1 cellular context compared by ENCODE assay signal in genomic region chr18:77366725-77367641, GRCh38.
TF ChIP-seq lines count a peak whose summit lies in the region.

No MANE protein-coding gene starts in this region.

TF ChIP-seq in HepG2, 621 proteins besides CTCF, POLR2A, EP300 and RAD21 (continued from another document and continues in another):
- TF ChIP-seq NFE2 (CRISPR knock-in tag; IDR thresholded peaks at IDR 0.05), result no peak
- TF ChIP-seq, protein P1, sequence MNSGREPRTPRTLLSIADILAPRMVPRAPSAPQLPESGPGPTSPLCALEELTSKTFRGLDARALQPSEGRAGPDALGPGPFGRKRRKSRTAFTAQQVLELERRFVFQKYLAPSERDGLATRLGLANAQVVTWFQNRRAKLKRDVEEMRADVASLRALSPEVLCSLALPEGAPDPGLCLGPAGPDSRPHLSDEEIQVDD (CRISPR knock-in tag; IDR thresholded peaks at IDR 0.05; ENCODE audit: borderline replicate concordance), result no peak
- no peak for TF ChIP-seq TOE1 (CRISPR knock-in tag; IDR thresholded peaks at IDR 0.05)
- TF ChIP-seq SUZ12 (IDR thresholded peaks at IDR 0.05; ENCODE audit: low read depth, low read length), result no peak
- no peak for TF ChIP-seq ZBTB42 (CRISPR knock-in tag; IDR thresholded peaks at IDR 0.05)
- no peak for TF ChIP-seq MTA3 (CRISPR knock-in tag; IDR thresholded peaks at IDR 0.05)
- no peak for TF ChIP-seq ZNF879 (CRISPR knock-in tag; IDR thresholded peaks at IDR 0.05)
- TF ChIP-seq NFYC (CRISPR knock-in tag; IDR thresholded peaks at IDR 0.05), result no peak; the same call in 1 of the 2 replicates
- TF ChIP-seq ZNF83 (CRISPR knock-in tag; IDR thresholded peaks at IDR 0.05; ENCODE audit: borderline replicate concordance), result no peak
- no peak for TF ChIP-seq DDIT3 (CRISPR knock-in tag; IDR thresholded peaks at IDR 0.05)
- no peak for TF ChIP-seq MYNN (CRISPR knock-in tag; IDR thresholded peaks at IDR 0.05; ENCODE audit: low read depth)
- TF ChIP-seq, protein P2, sequence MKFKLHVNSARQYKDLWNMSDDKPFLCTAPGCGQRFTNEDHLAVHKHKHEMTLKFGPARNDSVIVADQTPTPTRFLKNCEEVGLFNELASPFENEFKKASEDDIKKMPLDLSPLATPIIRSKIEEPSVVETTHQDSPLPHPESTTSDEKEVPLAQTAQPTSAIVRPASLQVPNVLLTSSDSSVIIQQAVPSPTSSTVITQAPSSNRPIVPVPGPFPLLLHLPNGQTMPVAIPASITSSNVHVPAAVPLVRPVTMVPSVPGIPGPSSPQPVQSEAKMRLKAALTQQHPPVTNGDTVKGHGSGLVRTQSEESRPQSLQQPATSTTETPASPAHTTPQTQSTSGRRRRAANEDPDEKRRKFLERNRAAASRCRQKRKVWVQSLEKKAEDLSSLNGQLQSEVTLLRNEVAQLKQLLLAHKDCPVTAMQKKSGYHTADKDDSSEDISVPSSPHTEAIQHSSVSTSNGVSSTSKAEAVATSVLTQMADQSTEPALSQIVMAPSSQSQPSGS (CRISPR knock-in tag; IDR thresholded peaks at IDR 0.05), result peak; percentile 67; the same call in 1 of the 2 replicates
- no peak for TF ChIP-seq ZNF441 (CRISPR knock-in tag; IDR thresholded peaks at IDR 0.05; ENCODE audit: borderline replicate concordance)
- TF ChIP-seq NRL (CRISPR knock-in tag; IDR thresholded peaks at IDR 0.05; ENCODE audit: borderline replicate concordance), result no peak
- TF ChIP-seq TEAD3 (CRISPR knock-in tag; optimal IDR thresholded peaks at IDR 0.05; ENCODE audit: borderline replicate concordance), result peak; percentile 95
- TF ChIP-seq CENPT (CRISPR knock-in tag; IDR thresholded peaks at IDR 0.05; ENCODE audit: low read depth), result no peak
- TF ChIP-seq PHF5A (CRISPR knock-in tag; IDR thresholded peaks at IDR 0.05; ENCODE audit: low read depth, unreplicated experiment), result no peak
- TF ChIP-seq LCORL (IDR thresholded peaks at IDR 0.05), result no peak
- no peak for TF ChIP-seq LCORL (CRISPR knock-in tag; IDR thresholded peaks at IDR 0.05)
- no peak for TF ChIP-seq TFDP2 (CRISPR knock-in tag; IDR thresholded peaks at IDR 0.05)
- TF ChIP-seq ZNF646 (CRISPR knock-in tag; IDR thresholded peaks at IDR 0.05), result no peak
- TF ChIP-seq CBX5 (CRISPR knock-in tag; IDR thresholded peaks at IDR 0.05; ENCODE audit: borderline replicate concordance), result peak; percentile 83
- TF ChIP-seq MXD3 (CRISPR knock-in tag; IDR thresholded peaks at IDR 0.05), result no peak
- no peak for TF ChIP-seq ARNTL (CRISPR knock-in tag; IDR thresholded peaks at IDR 0.05)
- TF ChIP-seq ZFP36L2 (CRISPR knock-in tag; IDR thresholded peaks at IDR 0.05), result no peak
- TF ChIP-seq ZNF780A (CRISPR knock-in tag; IDR thresholded peaks at IDR 0.05), result no peak
- TF ChIP-seq, protein P3, sequence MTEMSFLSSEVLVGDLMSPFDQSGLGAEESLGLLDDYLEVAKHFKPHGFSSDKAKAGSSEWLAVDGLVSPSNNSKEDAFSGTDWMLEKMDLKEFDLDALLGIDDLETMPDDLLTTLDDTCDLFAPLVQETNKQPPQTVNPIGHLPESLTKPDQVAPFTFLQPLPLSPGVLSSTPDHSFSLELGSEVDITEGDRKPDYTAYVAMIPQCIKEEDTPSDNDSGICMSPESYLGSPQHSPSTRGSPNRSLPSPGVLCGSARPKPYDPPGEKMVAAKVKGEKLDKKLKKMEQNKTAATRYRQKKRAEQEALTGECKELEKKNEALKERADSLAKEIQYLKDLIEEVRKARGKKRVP (CRISPR knock-in tag; IDR thresholded peaks at IDR 0.05), result no peak; a peak in 1 of 4 replicates
- TF ChIP-seq HOXA5 (CRISPR knock-in tag; IDR thresholded peaks at IDR 0.05), result 0 out of 2 replicates have a peak, but pooled peaks have one; percentile 43
- TF ChIP-seq DNMT1 (CRISPR knock-in tag; IDR thresholded peaks at IDR 0.05), result no peak
- TF ChIP-seq ZNF224 (CRISPR knock-in tag; IDR thresholded peaks at IDR 0.05), result no peak
- TF ChIP-seq, protein P4, sequence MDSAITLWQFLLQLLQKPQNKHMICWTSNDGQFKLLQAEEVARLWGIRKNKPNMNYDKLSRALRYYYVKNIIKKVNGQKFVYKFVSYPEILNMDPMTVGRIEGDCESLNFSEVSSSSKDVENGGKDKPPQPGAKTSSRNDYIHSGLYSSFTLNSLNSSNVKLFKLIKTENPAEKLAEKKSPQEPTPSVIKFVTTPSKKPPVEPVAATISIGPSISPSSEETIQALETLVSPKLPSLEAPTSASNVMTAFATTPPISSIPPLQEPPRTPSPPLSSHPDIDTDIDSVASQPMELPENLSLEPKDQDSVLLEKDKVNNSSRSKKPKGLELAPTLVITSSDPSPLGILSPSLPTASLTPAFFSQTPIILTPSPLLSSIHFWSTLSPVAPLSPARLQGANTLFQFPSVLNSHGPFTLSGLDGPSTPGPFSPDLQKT (CRISPR knock-in tag; IDR thresholded peaks at IDR 0.05; ENCODE audit: borderline replicate concordance), result no peak
- peak; percentile 27; the same call in 1 of the 2 replicates for TF ChIP-seq SIN3A (IDR thresholded peaks at IDR 0.05; ENCODE audit: borderline replicate concordance, low read depth, low read length)
- no peak for TF ChIP-seq ZNF468 (CRISPR knock-in tag; IDR thresholded peaks at IDR 0.05)
- TF ChIP-seq NR1H2 (CRISPR knock-in tag; IDR thresholded peaks at IDR 0.05; ENCODE audit: borderline replicate concordance, low read depth), result no peak
- no peak for TF ChIP-seq ZNF282 (IDR thresholded peaks at IDR 0.05; ENCODE audit: partially characterized antibody)
- TF ChIP-seq RFX3 (CRISPR knock-in tag; IDR thresholded peaks at IDR 0.05), result no peak
- 0 out of 2 replicates have a peak, but pooled peaks have one; percentile 49 for TF ChIP-seq ZNF891 (CRISPR knock-in tag; IDR thresholded peaks at IDR 0.05)
- TF ChIP-seq ZNF253 (CRISPR knock-in tag; IDR thresholded peaks at IDR 0.05; ENCODE audit: borderline replicate concordance), result no peak
- TF ChIP-seq ZFP90 (CRISPR knock-in tag; IDR thresholded peaks at IDR 0.05; ENCODE audit: borderline replicate concordance), result no peak
- no peak for TF ChIP-seq ZNF446 (CRISPR knock-in tag; IDR thresholded peaks at IDR 0.05)
- TF ChIP-seq ZFX (CRISPR knock-in tag; IDR thresholded peaks at IDR 0.05; ENCODE audit: low read depth), result peak; percentile 37; the same call in 1 of the 2 replicates
- no peak for TF ChIP-seq THYN1 (CRISPR knock-in tag; IDR thresholded peaks at IDR 0.05; ENCODE audit: borderline replicate concordance, low read depth)
- no peak for TF ChIP-seq ETV5 (CRISPR knock-in tag; IDR thresholded peaks at IDR 0.05; ENCODE audit: borderline replicate concordance)
- TF ChIP-seq, protein P5, sequence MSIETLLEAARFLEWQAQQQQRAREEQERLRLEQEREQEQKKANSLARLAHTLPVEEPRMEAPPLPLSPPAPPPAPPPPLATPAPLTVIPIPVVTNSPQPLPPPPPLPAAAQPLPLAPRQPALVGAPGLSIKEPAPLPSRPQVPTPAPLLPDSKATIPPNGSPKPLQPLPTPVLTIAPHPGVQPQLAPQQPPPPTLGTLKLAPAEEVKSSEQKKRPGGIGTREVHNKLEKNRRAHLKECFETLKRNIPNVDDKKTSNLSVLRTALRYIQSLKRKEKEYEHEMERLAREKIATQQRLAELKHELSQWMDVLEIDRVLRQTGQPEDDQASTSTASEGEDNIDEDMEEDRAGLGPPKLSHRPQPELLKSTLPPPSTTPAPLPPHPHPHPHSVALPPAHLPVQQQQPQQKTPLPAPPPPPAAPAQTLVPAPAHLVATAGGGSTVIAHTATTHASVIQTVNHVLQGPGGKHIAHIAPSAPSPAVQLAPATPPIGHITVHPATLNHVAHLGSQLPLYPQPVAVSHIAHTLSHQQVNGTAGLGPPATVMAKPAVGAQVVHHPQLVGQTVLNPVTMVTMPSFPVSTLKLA (IDR thresholded peaks at IDR 0.05), result no peak
- no peak for TF ChIP-seq ZBTB26 (CRISPR knock-in tag; IDR thresholded peaks at IDR 0.05; ENCODE audit: borderline replicate concordance)
- TF ChIP-seq ZNF747 (CRISPR knock-in tag; IDR thresholded peaks at IDR 0.05; ENCODE audit: borderline replicate concordance), result peak; percentile 38; the same call in 1 of the 2 replicates
- TF ChIP-seq ZNF484 (CRISPR knock-in tag; IDR thresholded peaks at IDR 0.05; ENCODE audit: borderline replicate concordance, low read depth), result no peak
- no peak for TF ChIP-seq FOXA1 (IDR thresholded peaks at IDR 0.05)
- peak; percentile 88 for TF ChIP-seq FOXA1 (CRISPR knock-in tag; IDR thresholded peaks at IDR 0.05)
- TF ChIP-seq MAFG (CRISPR knock-in tag; IDR thresholded peaks at IDR 0.05), result no peak
- TF ChIP-seq, protein P6, sequence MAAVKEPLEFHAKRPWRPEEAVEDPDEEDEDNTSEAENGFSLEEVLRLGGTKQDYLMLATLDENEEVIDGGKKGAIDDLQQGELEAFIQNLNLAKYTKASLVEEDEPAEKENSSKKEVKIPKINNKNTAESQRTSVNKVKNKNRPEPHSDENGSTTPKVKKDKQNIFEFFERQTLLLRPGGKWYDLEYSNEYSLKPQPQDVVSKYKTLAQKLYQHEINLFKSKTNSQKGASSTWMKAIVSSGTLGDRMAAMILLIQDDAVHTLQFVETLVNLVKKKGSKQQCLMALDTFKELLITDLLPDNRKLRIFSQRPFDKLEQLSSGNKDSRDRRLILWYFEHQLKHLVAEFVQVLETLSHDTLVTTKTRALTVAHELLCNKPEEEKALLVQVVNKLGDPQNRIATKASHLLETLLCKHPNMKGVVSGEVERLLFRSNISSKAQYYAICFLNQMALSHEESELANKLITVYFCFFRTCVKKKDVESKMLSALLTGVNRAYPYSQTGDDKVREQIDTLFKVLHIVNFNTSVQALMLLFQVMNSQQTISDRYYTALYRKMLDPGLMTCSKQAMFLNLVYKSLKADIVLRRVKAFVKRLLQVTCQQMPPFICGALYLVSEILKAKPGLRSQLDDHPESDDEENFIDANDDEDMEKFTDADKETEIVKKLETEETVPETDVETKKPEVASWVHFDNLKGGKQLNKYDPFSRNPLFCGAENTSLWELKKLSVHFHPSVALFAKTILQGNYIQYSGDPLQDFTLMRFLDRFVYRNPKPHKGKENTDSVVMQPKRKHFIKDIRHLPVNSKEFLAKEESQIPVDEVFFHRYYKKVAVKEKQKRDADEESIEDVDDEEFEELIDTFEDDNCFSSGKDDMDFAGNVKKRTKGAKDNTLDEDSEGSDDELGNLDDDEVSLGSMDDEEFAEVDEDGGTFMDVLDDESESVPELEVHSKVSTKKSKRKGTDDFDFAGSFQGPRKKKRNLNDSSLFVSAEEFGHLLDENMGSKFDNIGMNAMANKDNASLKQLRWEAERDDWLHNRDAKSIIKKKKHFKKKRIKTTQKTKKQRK (IDR thresholded peaks at IDR 0.05; ENCODE audit: low read length), result no peak
